ENCODE assay signal across 8 cellular contexts in genomic region chr16:17578921-17579876, GRCh38.
DNase-seq lines count a peak whose midpoint lies in the region; ATAC-seq, FAIRE-seq and TF ChIP-seq lines count a peak whose summit lies in the region.

No MANE protein-coding gene starts in this region.

- TF ChIP-seq CTCF in AG09309 (IDR thresholded peaks at IDR 0.05; ENCODE audit: control insufficient read depth, insufficient read depth, low read depth, low read length, missing control alignments) = peak; percentile 92
- TF ChIP-seq CTCF in endothelial cell of umbilical vein (IDR thresholded peaks at IDR 0.05; ENCODE audit: extremely low read depth in 1 of 2, insufficient read depth in 1 of 2, low read depth in 1 of 2, low read length in 2 of 2) = peak; percentile 55 to 61

- dilution Hi-C loops in endothelial cell of umbilical vein (cut with MboI; ENCODE audit: extremely low pct_ligation_motif_present, low sequenced_read_pairs) = no loop called here

- POLR2A ChIA-PET in activated CD8-positive, alpha-beta T cell treated with anti-CD3 and anti-CD28 coated beads, Interleukin-2, amount 10 ng/mL, durations not matched to agents 7 days and 5 days (lab: Charles Lee) = no interaction called here
- POLR2A ChIA-PET in endothelial cell of umbilical vein (lab: Charles Lee) = no interaction called here

- H3K79me2 ChIP-seq in endothelial cell of umbilical vein (ENCODE audit: control insufficient read depth, insufficient read depth, low read length) = no peaks in the 10 kb centered on the region

- no peaks in the 10 kb centered on the region for H3K27me3 ChIP-seq in endothelial cell of umbilical vein (ENCODE audit: control insufficient read depth in 2 of 2, insufficient read depth in 2 of 2, low read length in 2 of 2)

- peak; percentile 81 for DNase-seq in AG09309 (ENCODE audit: low read depth)
- peak; percentile 59 for DNase-seq in GM19240 (ENCODE audit: insufficient read length, low spot score)
- peak; percentile 12 for DNase-seq in NCI-H526 treated with DMSO at 0.1 percent for 48 hours (lab: John Stamatoyannopoulos, UW)
- peak; percentile 76 for DNase-seq in activated CD8-positive, alpha-beta T cell treated with anti-CD3 and anti-CD28 coated beads, Interleukin-2, amount 10 ng/mL, durations not matched to agents 7 days and 5 days
- DNase-seq in endothelial cell of umbilical vein (ENCODE audit: low read depth, low spot score) = peak; percentile 6
- DNase-seq in middle frontal gyrus (ENCODE audit: extremely low spot score, low spot score) = peak; percentile 38
- peak; percentile 46 for DNase-seq in stimulated activated naive B cell treated with anti-CD40 and anti-IgM and Interleukin-4, amounts not matched to agents 10 μg/mL and 1 μg/mL and 100 μg/mL, for 72 hours

- peaks cover 19% of the 10 kb centered on the region for H3K27me3 Mint-ChIP-seq in activated CD8-positive, alpha-beta T cell treated with anti-CD3 and anti-CD28 coated beads, Interleukin-2, amount 10 ng/mL, durations not matched to agents 7 days and 5 days (ENCODE audit: low read depth)
- H3K27me3 Mint-ChIP-seq in stimulated activated naive B cell treated with anti-CD40 and anti-IgM and Interleukin-4, amounts not matched to agents 10 μg/mL and 1 μg/mL and 100 μg/mL, for 72 hours = peaks cover 6 to 13% of the 10 kb centered on the region in 2 donors

- no peak overlapping the region for H3K9ac ChIP-seq in endothelial cell of umbilical vein (replicated peaks; ENCODE audit: extremely low read depth, insufficient read depth, low read length)

- no TSS peak for BruUV-seq in endothelial cell of umbilical vein (replicated peaks; lab: Mats Ljungman, UMichigan)

- peaks cover 6% of the 10 kb centered on the region for H3K9me3 Mint-ChIP-seq in activated CD8-positive, alpha-beta T cell treated with anti-CD3 and anti-CD28 coated beads, Interleukin-2, amount 10 ng/mL, durations not matched to agents 7 days and 5 days (ENCODE audit: insufficient read depth)
- peaks cover 5 to 10% of the 10 kb centered on the region in 2 donors for H3K9me3 Mint-ChIP-seq in stimulated activated naive B cell treated with anti-CD40 and anti-IgM and Interleukin-4, amounts not matched to agents 10 μg/mL and 1 μg/mL and 100 μg/mL, for 72 hours

- no peak for TF ChIP-seq POLR2A in endothelial cell of umbilical vein (IDR thresholded peaks at IDR 0.05; ENCODE audit: low read depth, low read length)

- FAIRE-seq in endothelial cell of umbilical vein (lab: Jason Lieb, UNC) = peak; percentile 81

- no peak overlapping the region for H3K27ac Mint-ChIP-seq in activated CD8-positive, alpha-beta T cell treated with anti-CD3 and anti-CD28 coated beads, Interleukin-2, amount 10 ng/mL, durations not matched to agents 7 days and 5 days
- H3K27ac Mint-ChIP-seq in stimulated activated naive B cell treated with anti-CD40 and anti-IgM and Interleukin-4, amounts not matched to agents 10 μg/mL and 1 μg/mL and 100 μg/mL, for 72 hours = no peak overlapping the region

- peak; percentile 85 for ATAC-seq in activated CD8-positive, alpha-beta T cell treated with anti-CD3 and anti-CD28 coated beads, Interleukin-2, amount 10 ng/mL, durations not matched to agents 7 days and 5 days
- ATAC-seq in stimulated activated naive B cell treated with anti-CD40 and anti-IgM and Interleukin-4, amounts not matched to agents 10 μg/mL and 1 μg/mL and 100 μg/mL, for 72 hours (replicated peaks) = peak; percentile 82 to 90
- no peak for ATAC-seq in HG02840 (IDR thresholded peaks at IDR 0.05; ENCODE audit: low FRiP score, unreplicated experiment)

- intact Hi-C loops in endothelial cell of umbilical vein (cut with micrococcal nuclease) = no loop called here

- no peaks in the 10 kb centered on the region for H3K36me3 ChIP-seq in endothelial cell of umbilical vein (ENCODE audit: control insufficient read depth in 2 of 2, extremely low read depth in 1 of 2, insufficient read depth in 2 of 2, low read length in 2 of 2)

- H3K4me3 Mint-ChIP-seq in activated CD8-positive, alpha-beta T cell treated with anti-CD3 and anti-CD28 coated beads, Interleukin-2, amount 10 ng/mL, durations not matched to agents 7 days and 5 days = no peak overlapping the region
- peak overlapping the region in 1 of 2 donors; percentile 39 for H3K4me3 Mint-ChIP-seq in stimulated activated naive B cell treated with anti-CD40 and anti-IgM and Interleukin-4, amounts not matched to agents 10 μg/mL and 1 μg/mL and 100 μg/mL, for 72 hours

- no peak overlapping the region for H2AFZ ChIP-seq in endothelial cell of umbilical vein (ENCODE audit: low read depth, low read length)

- no peak overlapping the region for H3K4me2 ChIP-seq in endothelial cell of umbilical vein (ENCODE audit: insufficient read depth, low read length)

- H3K9me3 ChIP-seq in endothelial cell of umbilical vein (replicated peaks; ENCODE audit: control insufficient read depth, insufficient read depth, low read length) = no peaks in the 10 kb centered on the region

- H4K20me1 ChIP-seq in endothelial cell of umbilical vein (replicated peaks; ENCODE audit: control insufficient read depth, extremely low read depth, insufficient read depth, low read length) = no peaks in the 10 kb centered on the region

- no peak overlapping the region for H3K4me3 ChIP-seq in AG09309 (ENCODE audit: control insufficient read depth, low read depth, low read length)
- no peak overlapping the region for H3K4me3 ChIP-seq in endothelial cell of umbilical vein (replicated peaks in 1 of 3; ENCODE audit: insufficient read depth in 1 of 3, low read depth in 1 of 3, low read length in 3 of 3)

- CTCF ChIA-PET in activated CD8-positive, alpha-beta T cell treated with anti-CD3 and anti-CD28 coated beads, Interleukin-2, amount 10 ng/mL, durations not matched to agents 7 days and 5 days (lab: Charles Lee) = interaction anchor here (0.6 to 4.2 kb wide), 32 partner anchors 9 to 986 kb away, joined by 3 to 31 read pairs (median 4); no protein-coding TSS in a partner anchor
- CTCF ChIA-PET in endothelial cell of umbilical vein (lab: Charles Lee) = no interaction called here

- H3K36me3 Mint-ChIP-seq in activated CD8-positive, alpha-beta T cell treated with anti-CD3 and anti-CD28 coated beads, Interleukin-2, amount 10 ng/mL, durations not matched to agents 7 days and 5 days (ENCODE audit: low read depth) = no peaks in the 10 kb centered on the region
- H3K36me3 Mint-ChIP-seq in stimulated activated naive B cell treated with anti-CD40 and anti-IgM and Interleukin-4, amounts not matched to agents 10 μg/mL and 1 μg/mL and 100 μg/mL, for 72 hours = peaks cover 0 to 4% of the 10 kb centered on the region in 2 donors

- H3K4me1 ChIP-seq in endothelial cell of umbilical vein (ENCODE audit: control insufficient read depth, extremely low read depth, insufficient read depth, low read length) = no peaks in the 10 kb centered on the region

- peaks cover 4% of the 10 kb centered on the region for H3K4me1 Mint-ChIP-seq in activated CD8-positive, alpha-beta T cell treated with anti-CD3 and anti-CD28 coated beads, Interleukin-2, amount 10 ng/mL, durations not matched to agents 7 days and 5 days (ENCODE audit: low read depth)
- peaks cover 4 to 7% of the 10 kb centered on the region in 2 donors for H3K4me1 Mint-ChIP-seq in stimulated activated naive B cell treated with anti-CD40 and anti-IgM and Interleukin-4, amounts not matched to agents 10 μg/mL and 1 μg/mL and 100 μg/mL, for 72 hours

- no peaks in the 10 kb centered on the region for H3K9me1 ChIP-seq in endothelial cell of umbilical vein (replicated peaks; ENCODE audit: control insufficient read depth, extremely low read depth, insufficient read depth, low read length)

- no peak overlapping the region for H3K27ac ChIP-seq in endothelial cell of umbilical vein (ENCODE audit: insufficient read depth, low read depth, low read length)

TF ChIP-seq in endothelial cell of umbilical vein, 7 proteins besides CTCF, POLR2A, EP300 and RAD21:
- TF ChIP-seq MAX (IDR thresholded peaks at IDR 0.05; ENCODE audit: insufficient read depth, insufficient read length) (no peak), MYC (IDR thresholded peaks at IDR 0.05; ENCODE audit: low read depth, low read length) (no peak), GATA2 (IDR thresholded peaks at IDR 0.05; ENCODE audit: insufficient read depth, insufficient read length, low read depth, low read length) (no peak), POLR2AphosphoS5 (IDR thresholded peaks at IDR 0.05; ENCODE audit: insufficient read depth, low read depth, low read length) (no peak), EZH2 (IDR thresholded peaks at IDR 0.05; ENCODE audit: borderline replicate concordance, low read depth, low read length, severe bottlenecking) (no peak), JUN (IDR thresholded peaks at IDR 0.05; ENCODE audit: borderline replicate concordance, insufficient read depth, insufficient read length, low read depth) (no peak), FOS (IDR thresholded peaks at IDR 0.05; ENCODE audit: borderline replicate concordance, insufficient read depth, low read length) (no peak)

Comparison
In these comparisons a context has a peak if more than half of its experiments do, and no peak if none do; other contexts are left out.
1. DNase-seq: peak in every context shown above with its lines; median percentile 81 in AG09309; 76 in activated CD8-positive, alpha-beta T cell treated with anti-CD3 and anti-CD28 coated beads, Interleukin-2, amount 10 ng/mL, durations not matched to agents 7 days and 5 days; 59 in GM19240; 46 in stimulated activated naive B cell treated with anti-CD40 and anti-IgM and Interleukin-4, amounts not matched to agents 10 μg/mL and 1 μg/mL and 100 μg/mL, for 72 hours; 38 in middle frontal gyrus; 12 in NCI-H526 treated with DMSO at 0.1 percent for 48 hours; 6 in endothelial cell of umbilical vein.